Comparison of ENCODE assay signal across 1 cellular context in genomic region chr20:41497186-41497895, GRCh38.
TF ChIP-seq lines count a peak whose summit lies in the region.

No MANE protein-coding gene starts in this region.

TF ChIP-seq in HepG2, 621 proteins besides CTCF, POLR2A, EP300 and RAD21 (continued from another document and continues in another):
- peak; percentile 61; the same call in 1 of the 2 replicates for TF ChIP-seq ZBTB25 (CRISPR knock-in tag; IDR thresholded peaks at IDR 0.05)
- no peak for TF ChIP-seq ZNF841 (CRISPR knock-in tag; IDR thresholded peaks at IDR 0.05; ENCODE audit: borderline replicate concordance)
- TF ChIP-seq HDAC2 (CRISPR knock-in tag; IDR thresholded peaks at IDR 0.05): peak; percentile 97
- peak; percentile 19; the same call in 1 of the 2 replicates for TF ChIP-seq BRCA1 (CRISPR knock-in tag; IDR thresholded peaks at IDR 0.05)
- TF ChIP-seq ZNF75D (CRISPR knock-in tag; IDR thresholded peaks at IDR 0.05; ENCODE audit: borderline replicate concordance): no peak
- peak; percentile 85 for TF ChIP-seq ZNF317 (CRISPR knock-in tag; IDR thresholded peaks at IDR 0.05)
- peak; percentile 85; the same call in 1 of the 2 replicates for TF ChIP-seq ZZZ3 (CRISPR knock-in tag; IDR thresholded peaks at IDR 0.05; ENCODE audit: borderline replicate concordance)
- TF ChIP-seq HNRNPUL1 (IDR thresholded peaks at IDR 0.05; ENCODE audit: low read depth, low read length): no peak
- peak; percentile 74 for TF ChIP-seq KAT8 (CRISPR knock-in tag; IDR thresholded peaks at IDR 0.05)
- peak; percentile 99 for TF ChIP-seq CEBPB (IDR thresholded peaks at IDR 0.05; ENCODE audit: borderline replicate concordance, low read depth, low read length)
- no peak for TF ChIP-seq ZNF253 (CRISPR knock-in tag; IDR thresholded peaks at IDR 0.05; ENCODE audit: borderline replicate concordance)
- peak; percentile 90 for TF ChIP-seq ZNF691 (CRISPR knock-in tag; IDR thresholded peaks at IDR 0.05; ENCODE audit: borderline replicate concordance, low read depth)
- TF ChIP-seq TRIM24 (CRISPR knock-in tag; IDR thresholded peaks at IDR 0.05): no peak
- TF ChIP-seq IKZF5 (CRISPR knock-in tag; IDR thresholded peaks at IDR 0.05): peak; percentile 84
- peak; percentile 78 for TF ChIP-seq SOX13 (IDR thresholded peaks at IDR 0.05)
- peak in 1 of 2 experiments; percentile 95; a peak in 2 of 4 replicates for TF ChIP-seq SOX13 (CRISPR knock-in tag; conservative IDR thresholded peaks at IDR 0.05 in 1 of 2, IDR thresholded peaks at IDR 0.05 in 1 of 2)
- TF ChIP-seq ZNF318 (CRISPR knock-in tag; IDR thresholded peaks at IDR 0.05): no peak
- 0 out of 2 replicates have a peak, but pooled peaks have one; percentile 72 for TF ChIP-seq ZNF670 (CRISPR knock-in tag; IDR thresholded peaks at IDR 0.05; ENCODE audit: borderline replicate concordance)
- TF ChIP-seq EHMT2 (IDR thresholded peaks at IDR 0.05; ENCODE audit: borderline replicate concordance, low read depth, low read length): peak; percentile 48; the same call in 1 of the 2 replicates
- TF ChIP-seq MEF2D (CRISPR knock-in tag; IDR thresholded peaks at IDR 0.05): peak; percentile 90
- peak; percentile 86; the same call in 2 of the 3 replicates for TF ChIP-seq MXI1 (IDR thresholded peaks at IDR 0.05; ENCODE audit: borderline replicate concordance, low read depth, low read length)
- TF ChIP-seq PRPF4 (IDR thresholded peaks at IDR 0.05; ENCODE audit: low read depth, low read length, poor library complexity, severe bottlenecking): no peak
- peak; percentile 88 for TF ChIP-seq ETV5 (CRISPR knock-in tag; IDR thresholded peaks at IDR 0.05; ENCODE audit: borderline replicate concordance)
- 0 out of 2 replicates have a peak, but pooled peaks have one; percentile 45 for TF ChIP-seq CHD4 (IDR thresholded peaks at IDR 0.05; ENCODE audit: borderline replicate concordance, low read length)
- no peak for TF ChIP-seq LBX2 (CRISPR knock-in tag; IDR thresholded peaks at IDR 0.05; ENCODE audit: borderline replicate concordance)
- TF ChIP-seq ZFP37 (CRISPR knock-in tag; IDR thresholded peaks at IDR 0.05; ENCODE audit: borderline replicate concordance): peak; percentile 43; the same call in 1 of the 2 replicates
- peak; percentile 79; the same call in 1 of the 2 replicates for TF ChIP-seq KDM3A (CRISPR knock-in tag; IDR thresholded peaks at IDR 0.05; ENCODE audit: low read depth)
- TF ChIP-seq ZNF414 (CRISPR knock-in tag; IDR thresholded peaks at IDR 0.05): no peak; the same call in 1 of the 2 replicates
- peak; percentile 79; the same call in 1 of the 2 replicates for TF ChIP-seq POGZ (CRISPR knock-in tag; IDR thresholded peaks at IDR 0.05)
- TF ChIP-seq HOXA3 (CRISPR knock-in tag; IDR thresholded peaks at IDR 0.05): peak; percentile 43; the same call in 1 of the 2 replicates
- no peak for TF ChIP-seq AGO2 (optimal IDR thresholded peaks at IDR 0.05; ENCODE audit: low read depth, low read length)
- 0 out of 2 replicates have a peak, but pooled peaks have one; percentile 50 for TF ChIP-seq TSC22D2 (CRISPR knock-in tag; IDR thresholded peaks at IDR 0.05; ENCODE audit: borderline replicate concordance)
- TF ChIP-seq ZNF232 (CRISPR knock-in tag; IDR thresholded peaks at IDR 0.05; ENCODE audit: borderline replicate concordance): peak; percentile 61; the same call in 1 of the 2 replicates
- TF ChIP-seq ISL2 (CRISPR knock-in tag; IDR thresholded peaks at IDR 0.05): peak; percentile 95
- TF ChIP-seq FOXJ3 (CRISPR knock-in tag; IDR thresholded peaks at IDR 0.05; ENCODE audit: borderline replicate concordance): peak; percentile 98
- TF ChIP-seq TMF1 (CRISPR knock-in tag; IDR thresholded peaks at IDR 0.05; ENCODE audit: low read depth): no peak
- no peak for TF ChIP-seq ZNF180 (CRISPR knock-in tag; IDR thresholded peaks at IDR 0.05; ENCODE audit: borderline replicate concordance, low read depth)
- TF ChIP-seq JUNB (CRISPR knock-in tag; IDR thresholded peaks at IDR 0.05; ENCODE audit: borderline replicate concordance): no peak
- 0 out of 2 replicates have a peak, but pooled peaks have one; percentile 12 for TF ChIP-seq NR2F6 (IDR thresholded peaks at IDR 0.05)
- TF ChIP-seq NR2F6 (CRISPR knock-in tag; IDR thresholded peaks at IDR 0.05): peak; percentile 60; the same call in 1 of the 2 replicates
- TF ChIP-seq TCF7 (IDR thresholded peaks at IDR 0.05; ENCODE audit: low read depth): peak; percentile 82
- no peak for TF ChIP-seq ZNF563 (CRISPR knock-in tag; IDR thresholded peaks at IDR 0.05)
- TF ChIP-seq ZKSCAN5 (CRISPR knock-in tag; IDR thresholded peaks at IDR 0.05): peak; percentile 74; the same call in 1 of the 2 replicates
- TF ChIP-seq PLRG1 (conservative IDR thresholded peaks at IDR 0.05): no peak
- peak; percentile 88; the same call in 1 of the 2 replicates for TF ChIP-seq ZNF878 (CRISPR knock-in tag; IDR thresholded peaks at IDR 0.05)
- 0 out of 2 replicates have a peak, but pooled peaks have one; percentile 57 for TF ChIP-seq ESRRA (CRISPR knock-in tag; IDR thresholded peaks at IDR 0.05; ENCODE audit: low read depth)
- no peak for TF ChIP-seq PRDM15 (CRISPR knock-in tag; IDR thresholded peaks at IDR 0.05)
- TF ChIP-seq KAT2B (IDR thresholded peaks at IDR 0.05; ENCODE audit: borderline replicate concordance, low read depth, low read length): no peak
- TF ChIP-seq FOXA3 (CRISPR knock-in tag; IDR thresholded peaks at IDR 0.05): peak; percentile 99
- no peak for TF ChIP-seq ZNF251 (CRISPR knock-in tag; IDR thresholded peaks at IDR 0.05)
- no peak for TF ChIP-seq FOXM1 (CRISPR knock-in tag; IDR thresholded peaks at IDR 0.05)
- 0 out of 2 replicates have a peak, but pooled peaks have one; percentile 29 for TF ChIP-seq MEIS2 (CRISPR knock-in tag; IDR thresholded peaks at IDR 0.05)
- no peak for TF ChIP-seq ZNF790 (CRISPR knock-in tag; IDR thresholded peaks at IDR 0.05; ENCODE audit: borderline replicate concordance)
- no peak for TF ChIP-seq ATF3 (CRISPR knock-in tag; IDR thresholded peaks at IDR 0.05)
- TF ChIP-seq FLYWCH1 (CRISPR knock-in tag; IDR thresholded peaks at IDR 0.05): 0 out of 2 replicates have a peak, but pooled peaks have one; percentile 62
